Comparison of ENCODE assay signal across 8 cellular contexts in genomic region chr10:72334196-72334831, GRCh38. TPM values are rescaled to one million over a fixed set of nuclear protein-coding genes. Genes with fewer than 3 reads are reported as not detected.
DNase-seq lines count a peak whose midpoint lies in the region; ATAC-seq, FAIRE-seq and TF ChIP-seq lines count a peak whose summit lies in the region.

No MANE protein-coding gene starts in this region.

- no peak overlapping the region for H3K4me3 ChIP-seq in ascending aorta
- no peak overlapping the region for H3K4me3 ChIP-seq in HepG2 (replicated peaks in 1 of 3; ENCODE audit: insufficient read depth in 1 of 3, low read depth in 2 of 3, low read length in 3 of 3)
- peak overlapping the region in 1 of 2 donors; percentile 35 for H3K4me3 ChIP-seq in stomach smooth muscle (ENCODE audit: low read length in 2 of 2)

- H3K9me3 ChIP-seq in ascending aorta = no peaks in the 10 kb centered on the region
- H3K9me3 ChIP-seq in HepG2 (ENCODE audit: low read length) = no peaks in the 10 kb centered on the region
- no peaks in the 10 kb centered on the region for H3K9me3 ChIP-seq in stomach smooth muscle (ENCODE audit: control insufficient read depth in 2 of 2, low read length in 2 of 2)

- BruUV-seq in HepG2 (replicated peaks; lab: Mats Ljungman, UMichigan) = TSS peak; percentile 27

- H3K4me1 ChIP-seq in ascending aorta = peaks cover 0 to 49% of the 10 kb centered on the region in 2 donors
- H3K4me1 ChIP-seq in HepG2 (ENCODE audit: insufficient read depth, low read length) = peaks cover 75% of the 10 kb centered on the region
- peaks cover 55% of the 10 kb centered on the region for H3K4me1 ChIP-seq in stomach smooth muscle (ENCODE audit: control insufficient read depth, insufficient read depth, low read length)

- H3K9ac ChIP-seq in HepG2 (ENCODE audit: insufficient read depth, low read depth, low read length) (peak overlapping the region; percentile 41), stomach smooth muscle (ENCODE audit: low read length in 2 of 2) (peak overlapping the region in 1 of 2 donors; percentile 36)

- no peak for TF ChIP-seq RAD21 in HepG2 (CRISPR knock-in tag; IDR thresholded peaks at IDR 0.05)

- WGBS in HepG2 (ENCODE audit: low lambda C conversion rate) = 80% methylated on average over 18 of the region's 18 CpGs

- DNase-seq in NCI-H2081 (lab: John Stamatoyannopoulos, UW) (peak; percentile 82 to 90), ascending aorta (ENCODE audit: low spot score in 2 of 2) (no peak), HepG2 (ENCODE audit: low spot score) (no peak), HTR-8/SVneo (ENCODE audit: insufficient read length, low spot score) (no peak), D721Med (ENCODE audit: insufficient read length, low spot score) (no peak), frontal cortex (ENCODE audit: low spot score in 2 of 2) (no peak)

- no peak for TF ChIP-seq POLR2A in HepG2 (IDR thresholded peaks at IDR 0.05; ENCODE audit: insufficient read depth in 1 of 2, low read depth in 2 of 2, low read length in 2 of 2)

- CTCF ChIA-PET in HepG2 (lab: Yijun Ruan, JAX; ENCODE audit: low intra/inter-chr PET ratio, low total read pairs) = no interaction called here

- peak overlapping the region; percentile 47 for H3K4me2 ChIP-seq in HepG2 (ENCODE audit: low read depth, low read length)

- peaks cover 35 to 36% of the 10 kb centered on the region in 2 donors for H3K36me3 ChIP-seq in ascending aorta
- H3K36me3 ChIP-seq in HepG2 (replicated peaks in 1 of 2; ENCODE audit: control insufficient read depth in 1 of 2, insufficient read depth in 2 of 2, low read length in 2 of 2) = peaks cover 11 to 26% of the 10 kb centered on the region in 2 experiments
- H3K36me3 ChIP-seq in stomach smooth muscle (ENCODE audit: control insufficient read depth in 2 of 2, insufficient read depth in 2 of 2, low read length in 2 of 2) = peaks cover 15 to 23% of the 10 kb centered on the region in 2 donors

- no peak overlapping the region for H2AFZ ChIP-seq in HepG2 (ENCODE audit: low read length)

- POLR2A ChIA-PET in HepG2 (lab: Yijun Ruan, JAX) = interaction anchor here (0.9 to 3.9 kb wide), 7 partner anchors 8 to 118 kb away, joined by 3 to 70 read pairs (median 4); partner anchors contain the start of genes DDIT4 and DNAJB12

- ATAC-seq in GM21529 (IDR thresholded peaks at IDR 0.05; ENCODE audit: unreplicated experiment) (peak; percentile 12), HepG2 (no peak)

- no peaks in the 10 kb centered on the region for H3K79me2 ChIP-seq in HepG2 (ENCODE audit: insufficient read depth, low read length)

- no peak for TF ChIP-seq CTCF in ascending aorta (IDR thresholded peaks at IDR 0.05)
- no peak for TF ChIP-seq CTCF in HepG2 (CRISPR knock-in tag; IDR thresholded peaks at IDR 0.05)
- TF ChIP-seq CTCF in D721Med (IDR thresholded peaks at IDR 0.05; ENCODE audit: insufficient read depth, missing control alignments) = no peak

- in situ Hi-C loops in HepG2 (cut with HindIII; ENCODE audit: extremely low pct_ligation_motif_present, low pct_unique_long_range_greater_than_20kb) = loop anchor here (10.0 to 25.0 kb wide), 2 partner anchors 247 to 370 kb away; partner anchors contain the start of genes CHST3 and SPOCK2

- H3K27ac ChIP-seq in ascending aorta (peak overlapping the region; percentile 66 to 94), HepG2 (ENCODE audit: extremely low read length, insufficient read depth, low read length) (peak overlapping the region; percentile 91), stomach smooth muscle (ENCODE audit: low read length) (peak overlapping the region; percentile 90)

- intact Hi-C loops in ascending aorta (cut with DNase I) (no loop called here), HepG2 (cut with micrococcal nuclease; ENCODE audit: unreplicated experiment) (loop anchor here (2.0 kb wide), 1 partner anchor 62 kb away; the partner anchor contains the start of gene DDIT4)

- no peaks in the 10 kb centered on the region for H4K20me1 ChIP-seq in HepG2 (ENCODE audit: insufficient read depth, low read length)

- H3K27me3 ChIP-seq in ascending aorta (no peaks in the 10 kb centered on the region), HepG2 (ENCODE audit: control insufficient read depth in 1 of 2, insufficient read depth in 2 of 2, low read length in 2 of 2) (no peaks in the 10 kb centered on the region), stomach smooth muscle (ENCODE audit: control insufficient read depth in 1 of 2, insufficient read depth in 2 of 2, low read length in 2 of 2) (no peaks in the 10 kb centered on the region)

- TF ChIP-seq EP300 in HepG2 (IDR thresholded peaks at IDR 0.05; ENCODE audit: low read depth in 2 of 2, low read length in 2 of 2) (no peak), HepG2 (CRISPR knock-in tag; IDR thresholded peaks at IDR 0.05; ENCODE audit: borderline replicate concordance) (no peak)

- FAIRE-seq in HepG2 (lab: Jason Lieb, UNC) (no peak), HTR-8/SVneo (lab: Jason Lieb, UNC) (no peak), D721Med (lab: Jason Lieb, UNC) (no peak), frontal cortex (lab: Jason Lieb, UNC) (no peak)

TF ChIP-seq in HepG2, 621 proteins besides CTCF, POLR2A, EP300 and RAD21 (continues in another document):
- TF ChIP-seq CBX2 (IDR thresholded peaks at IDR 0.05; ENCODE audit: low read depth, low read length) (no peak), CBX2 (CRISPR knock-in tag; IDR thresholded peaks at IDR 0.05; ENCODE audit: low read depth) (no peak), ZNF264 (CRISPR knock-in tag; IDR thresholded peaks at IDR 0.05) (no peak), ELF4 (CRISPR knock-in tag; IDR thresholded peaks at IDR 0.05; ENCODE audit: borderline replicate concordance) (no peak), TFDP2 (CRISPR knock-in tag; IDR thresholded peaks at IDR 0.05) (no peak), ZXDC (CRISPR knock-in tag; IDR thresholded peaks at IDR 0.05) (no peak), IRF2 (CRISPR knock-in tag; IDR thresholded peaks at IDR 0.05) (no peak), ZFP36 (IDR thresholded peaks at IDR 0.05; ENCODE audit: borderline replicate concordance, low read depth, low read length, partially characterized antibody) (no peak), SP2 (CRISPR knock-in tag; IDR thresholded peaks at IDR 0.05) (no peak), KLF9 (CRISPR knock-in tag; IDR thresholded peaks at IDR 0.05; ENCODE audit: low read depth) (no peak), ZNF468 (CRISPR knock-in tag; IDR thresholded peaks at IDR 0.05) (no peak), ZSCAN20 (CRISPR knock-in tag; IDR thresholded peaks at IDR 0.05; ENCODE audit: borderline replicate concordance) (no peak), ZNF101 (CRISPR knock-in tag; IDR thresholded peaks at IDR 0.05; ENCODE audit: borderline replicate concordance, low read depth) (no peak)

RNA-seq across cellular contexts. Expression of gene DNAJB12, which starts 20.4 kb away (rescaled TPM):
- total RNA-seq in ascending aorta = 46.1 TPM
- total RNA-seq in HepG2 (2016; rRNA removed; fragmentation: Illumina TruSeq; extraction: Trizol) = 11.4 and 18.2 TPM in 2 replicates
- 3.9 and 5.0 TPM in 2 replicates for total RNA-seq in HepG2 (2016; cell fraction: cytosol; rRNA removed; fragmentation: Illumina TruSeq; extraction: Trizol; ENCODE audit: low read depth)
- total RNA-seq in HepG2 (2016; cell fraction: insoluble cytoplasmic fraction; rRNA removed; fragmentation: Illumina TruSeq; extraction: Trizol) = 9.2 and 19.9 TPM in 2 replicates
- total RNA-seq in HepG2 (2016; cell fraction: membrane; rRNA removed; fragmentation: Illumina TruSeq; extraction: Trizol) = 6.8 and 7.7 TPM in 2 replicates
- total RNA-seq in HepG2 (2016; cell fraction: nucleus; rRNA removed; fragmentation: Illumina TruSeq; extraction: Trizol) = 18.8 and 22.8 TPM in 2 replicates
- polyA plus RNA-seq in HepG2 (2011; rRNA removed) = 10.8 and 13.6 TPM in 2 replicates
- polyA plus RNA-seq in HepG2 (2011; cell fraction: cytosol; rRNA removed) = 8.7 and 9.8 TPM in 2 replicates
- 21.4 and 23.3 TPM in 2 replicates for polyA plus RNA-seq in HepG2 (2011; cell fraction: nucleus; rRNA removed)
- 11.6 and 13.7 TPM in 2 replicates for polyA plus RNA-seq in HepG2 (2012)
- polyA plus RNA-seq in HepG2 (2016; cell fraction: cytosol; fragmentation: Illumina TruSeq; extraction: Trizol; ENCODE audit: low read depth) = 3.5 TPM in 2 replicates
- polyA plus RNA-seq in HepG2 (2016; cell fraction: insoluble cytoplasmic fraction; fragmentation: Illumina TruSeq; extraction: Trizol; ENCODE audit: low read depth) = 9.6 and 12.1 TPM in 2 replicates
- polyA plus RNA-seq in HepG2 (2016; cell fraction: membrane; fragmentation: Illumina TruSeq; extraction: Trizol; ENCODE audit: low read depth) = 5.2 and 5.7 TPM in 2 replicates
- 30.8 and 32.2 TPM in 2 replicates for polyA plus RNA-seq in HepG2 (2016; cell fraction: nucleus; fragmentation: Illumina TruSeq; extraction: Trizol; ENCODE audit: insufficient read depth, low read depth)
- polyA minus RNA-seq in HepG2 (2011; rRNA and poly(A)+ RNA removed; ENCODE audit: low replicate concordance) = 15.9 and 24.1 TPM in 2 replicates
- 8.8 and 8.9 TPM in 2 replicates for polyA minus RNA-seq in HepG2 (2011; cell fraction: cytosol; rRNA and poly(A)+ RNA removed)
- polyA minus RNA-seq in HepG2 (2011; cell fraction: nucleus; rRNA and poly(A)+ RNA removed) = 18.4 and 18.9 TPM in 2 replicates
- total RNA-seq in frontal cortex = 14.3 TPM

Comparison
In these comparisons a context has a peak if more than half of its experiments do, and no peak if none do; other contexts are left out.
1. DNase-seq: peak in NCI-H2081 (2 of 2); none in ascending aorta (0 of 2), HepG2 (single experiment), HTR-8/SVneo (single experiment), D721Med (single experiment) and frontal cortex (0 of 2).
2. Peak in every context shown above with its lines, with median percentiles within 50 percentile points of each other: H3K27ac ChIP-seq.